18 cellular contexts compared by ENCODE assay signal in genomic region chrX:133497356-133497755, GRCh38.
A peak's percentile ranks its signal among the peaks of the same experiment; 100 is the strongest.
DNase-seq lines count a peak whose midpoint lies in the region; TF ChIP-seq lines count a peak whose summit lies in the region.
"Had no signal": no experiment of that assay in that cellular context is flagged by ENCODE, and none has a peak within 500 bp of the region (broad histone marks: within the 10 kb centered on the region; RNA-seq: fewer than 3 reads in every experiment).

No MANE protein-coding gene starts in this region.

- no peak overlapping the region for H2AFZ ChIP-seq in H9 (ENCODE audit: low read length)

- H3K4me1 ChIP-seq in H9 (ENCODE audit: insufficient read depth, low read length) = peaks cover 11% of the 10 kb centered on the region; the same call in 1 of the 2 replicates

- no peak overlapping the region for H2BK12ac ChIP-seq in H9 (ENCODE audit: insufficient read length, low read depth, low read length)

- no peak overlapping the region for H2AK5ac ChIP-seq in H9 (ENCODE audit: insufficient read length, low read length)

- no peaks in the 10 kb centered on the region for H3K9me3 ChIP-seq in H9 (ENCODE audit: control insufficient read depth, low read depth, low read length)
- H3K9me3 ChIP-seq: MG63 had no signal

- H3K4ac ChIP-seq in H9 (ENCODE audit: low read depth, low read length) = no peak overlapping the region

- no peaks in the 10 kb centered on the region for H3K36me3 ChIP-seq in brain microvascular endothelial cell (replicated peaks)
- H3K36me3 ChIP-seq: MG63 had no signal

- H3K79me2 ChIP-seq in H9 (ENCODE audit: insufficient read depth, low read length) = no peaks in the 10 kb centered on the region

- no peak overlapping the region for H2BK20ac ChIP-seq in H9 (ENCODE audit: low read depth, low read length, poor library complexity, severe bottlenecking)

- no peak overlapping the region for H4K8ac ChIP-seq in H9 (replicated peaks; ENCODE audit: insufficient read length, low read depth, low read length)

- H3K9me3 Mint-ChIP-seq in H9 (no peaks in the 10 kb centered on the region), brain (peaks cover 0 to 6% (median 0%) of the 10 kb centered on the region in 5 experiments), mesothelial cell of epicardium (no peaks in the 10 kb centered on the region), type B pancreatic cell (no peaks in the 10 kb centered on the region)

- TF ChIP-seq CTCF in H9 (conservative IDR thresholded peaks at IDR 0.05) (no peak), brain (conservative IDR thresholded peaks at IDR 0.05) (no peak), mesothelial cell of epicardium (IDR thresholded peaks at IDR 0.05; ENCODE audit: unreplicated experiment) (no peak), type B pancreatic cell (conservative IDR thresholded peaks at IDR 0.05) (no peak), brain microvascular endothelial cell (IDR thresholded peaks at IDR 0.05; ENCODE audit: low read depth, low read length, missing control alignments) (no peak)

- H4K91ac ChIP-seq in H9 (ENCODE audit: insufficient read length, low read depth, low read length) = no peak overlapping the region

- peaks cover 34 to 41% of the 10 kb centered on the region in 2 experiments for H3K4me1 Mint-ChIP-seq in H9
- peaks cover 28% of the 10 kb centered on the region for H3K4me1 Mint-ChIP-seq in brain
- peaks cover 26% of the 10 kb centered on the region for H3K4me1 Mint-ChIP-seq in mesothelial cell of epicardium
- H3K4me1 Mint-ChIP-seq in type B pancreatic cell (ENCODE audit: unreplicated experiment) = peaks cover 15% of the 10 kb centered on the region

- no peaks in the 10 kb centered on the region for H3K27me3 ChIP-seq in H9 (ENCODE audit: insufficient read depth, low read length)
- no peaks in the 10 kb centered on the region for H3K27me3 ChIP-seq in brain microvascular endothelial cell (replicated peaks)
- H3K27me3 ChIP-seq: MG63 had no signal

- WGBS in H9 (ENCODE audit: extremely low coverage, insufficient read length, low lambda C conversion rate) = no CpG with 5 or more reads among the region's 10 CpGs

- in situ Hi-C loops in brain microvascular endothelial cell (cut with HindIII; ENCODE audit: low pct_ligation_motif_present, low sequenced_read_pairs) = no loop called here

- no peak overlapping the region for H3K4me3 Mint-ChIP-seq in H9
- H3K4me3 Mint-ChIP-seq in brain = peak overlapping the region in 3 of 5 experiments; percentile 17 to 44 (median 23)
- H3K4me3 Mint-ChIP-seq in mesothelial cell of epicardium = peak overlapping the region; percentile 7
- H3K4me3 Mint-ChIP-seq in type B pancreatic cell = peak overlapping the region; percentile 12

- H3K4me3 ChIP-seq in brain microvascular endothelial cell (ENCODE audit: low read depth, low read length) = no peak overlapping the region
- H3K4me3 ChIP-seq: MG63 had no signal

- no peaks in the 10 kb centered on the region for H4K20me1 ChIP-seq in H9 (ENCODE audit: control insufficient read depth, insufficient read depth, insufficient read length)

- H2BK5ac ChIP-seq in H9 (ENCODE audit: insufficient read length, low read length) = no peak overlapping the region

- no peak overlapping the region for H3K14ac ChIP-seq in H9 (ENCODE audit: insufficient read depth, low read length)

- no peak overlapping the region for H3K9ac ChIP-seq in H9 (ENCODE audit: extremely low read depth, insufficient read length, low read length)

- no peak overlapping the region for H3K18ac ChIP-seq in H9 (ENCODE audit: insufficient read length, low read depth, low read length)

- no peak overlapping the region for H2BK120ac ChIP-seq in H9 (ENCODE audit: low read depth, low read length, poor library complexity, severe bottlenecking)

- no peak overlapping the region for H4K5ac ChIP-seq in H9 (ENCODE audit: insufficient read length, low read depth, low read length)

- no peak overlapping the region for H3K4me2 ChIP-seq in H9 (ENCODE audit: insufficient read depth, insufficient read length, low read length)

- no peak overlapping the region for H3K27ac ChIP-seq in H9 (ENCODE audit: insufficient read length, low read depth, low read length)
- H3K27ac ChIP-seq in brain microvascular endothelial cell = no peak overlapping the region
- H3K27ac ChIP-seq: C4-2B had no signal

- H3T11ph ChIP-seq in H9 (ENCODE audit: low read length) = no peak overlapping the region

- H3K27me3 Mint-ChIP-seq in H9 (ENCODE audit: low read depth) (no peaks in the 10 kb centered on the region), brain (no peaks in the 10 kb centered on the region), mesothelial cell of epicardium (ENCODE audit: low read depth) (no peaks in the 10 kb centered on the region), type B pancreatic cell (peaks cover 5% of the 10 kb centered on the region)

- H3K79me1 ChIP-seq in H9 (ENCODE audit: insufficient read depth, low read depth, low read length, poor library complexity, severe bottlenecking) = no peaks in the 10 kb centered on the region

- DNase-seq in H9 (no peak), mesothelial cell of epicardium (ENCODE audit: low spot score in 2 of 2, unreplicated experiment in 2 of 2) (no peak), type B pancreatic cell (ENCODE audit: extremely low spot score, unreplicated experiment) (no peak), NCI-H2196 (lab: John Stamatoyannopoulos, UW; ENCODE audit: unreplicated experiment) (no peak), NCI-H345 (lab: John Stamatoyannopoulos, UW) (no peak), brain microvascular endothelial cell (no peak)
- DNase-seq: ACHN; DMS79 treated with DMSO at 0.1 percent for 48 hours; HCEC 1CT; IMR-90; Karpas-422; MG63; NCI-H1048; NCI-H1436; NCI-H1930; NK-92 treated with Interleukin-12 subunit alpha and Interleukin-12 subunit beta, amount 100 ng/mL, for 24 hours had no signal

- H3K27ac Mint-ChIP-seq in H9 (no peak overlapping the region; a peak in 3 of 7 replicates), brain (peak overlapping the region in 4 of 5 experiments; percentile 55 to 81 (median 80)), mesothelial cell of epicardium (peak overlapping the region; percentile 80), type B pancreatic cell (peak overlapping the region; percentile 64)

- H3K36me3 Mint-ChIP-seq in H9 (ENCODE audit: insufficient read depth in 1 of 3, low read depth in 3 of 3) = no peaks in the 10 kb centered on the region; a peak in 1 of 7 replicates
- no peaks in the 10 kb centered on the region for H3K36me3 Mint-ChIP-seq in brain
- H3K36me3 Mint-ChIP-seq in mesothelial cell of epicardium = no peaks in the 10 kb centered on the region
- no peaks in the 10 kb centered on the region for H3K36me3 Mint-ChIP-seq in type B pancreatic cell

- H2BK15ac ChIP-seq in H9 (ENCODE audit: low read depth, low read length) = peak overlapping the region; percentile 97; the same call in 1 of the 2 replicates

- no peak overlapping the region for H3K23ac ChIP-seq in H9 (ENCODE audit: insufficient read length, low read depth, low read length)

- no peak overlapping the region for H3K56ac ChIP-seq in H9 (ENCODE audit: insufficient read length, low read depth, low read length)

- peaks cover 3% of the 10 kb centered on the region for H3K23me2 ChIP-seq in H9 (ENCODE audit: insufficient read length, low read depth, low read length, poor library complexity, severe bottlenecking)

Comparison
In these comparisons a context has a peak if more than half of its experiments do, and no peak if none do; other contexts are left out.
1. H3K27ac Mint-ChIP-seq: peak in brain (4 of 5), mesothelial cell of epicardium (single experiment) and type B pancreatic cell (single experiment); none in H9 (0 of 3).
2. H3K4me3 Mint-ChIP-seq: peak in brain (3 of 5), mesothelial cell of epicardium (single experiment) and type B pancreatic cell (single experiment); none in H9 (0 of 2).